ENCODE assay signal across 1 cellular context in genomic region chr4:186260117-186260503, GRCh38.
TF ChIP-seq lines count a peak whose summit lies in the region.

No MANE protein-coding gene starts in this region.

TF ChIP-seq in HepG2, 621 proteins besides CTCF, POLR2A, EP300 and RAD21 (continued from another document and continues in another):
- TF ChIP-seq ZBTB38 (CRISPR knock-in tag; IDR thresholded peaks at IDR 0.05) (peak; percentile 89), ZMAT3 (CRISPR knock-in tag; conservative IDR thresholded peaks at IDR 0.05) (no peak), ZSCAN12 (CRISPR knock-in tag; IDR thresholded peaks at IDR 0.05) (no peak), DPF2 (CRISPR knock-in tag; IDR thresholded peaks at IDR 0.05; ENCODE audit: borderline replicate concordance, low read depth) (no peak), USF2 (IDR thresholded peaks at IDR 0.05; ENCODE audit: low read depth, low read length) (no peak), USF2 (CRISPR knock-in tag; IDR thresholded peaks at IDR 0.05; ENCODE audit: borderline replicate concordance) (no peak), BRCA1 (CRISPR knock-in tag; IDR thresholded peaks at IDR 0.05) (no peak), ARID2 (CRISPR knock-in tag; IDR thresholded peaks at IDR 0.05; ENCODE audit: borderline replicate concordance) (no peak), ATF7 (IDR thresholded peaks at IDR 0.05) (no peak), ATF7 (CRISPR knock-in tag; IDR thresholded peaks at IDR 0.05) (no peak), ZMYM3 (CRISPR knock-in tag; IDR thresholded peaks at IDR 0.05) (peak; percentile 70; the same call in 1 of the 2 replicates), SMAD3 (CRISPR knock-in tag; IDR thresholded peaks at IDR 0.05) (no peak), KLF12 (CRISPR knock-in tag; IDR thresholded peaks at IDR 0.05; ENCODE audit: borderline replicate concordance) (no peak; the same call in none of the 2 replicates), ZBTB46 (CRISPR knock-in tag; IDR thresholded peaks at IDR 0.05; ENCODE audit: borderline replicate concordance) (no peak), PATZ1 (CRISPR knock-in tag; IDR thresholded peaks at IDR 0.05) (0 out of 2 replicates have a peak, but pooled peaks have one; percentile 11), E2F5 (CRISPR knock-in tag; conservative IDR thresholded peaks at IDR 0.05) (no peak), ZNF44 (CRISPR knock-in tag; IDR thresholded peaks at IDR 0.05) (no peak), MXI1 (IDR thresholded peaks at IDR 0.05; ENCODE audit: borderline replicate concordance, low read depth, low read length) (no peak), ZNF263 (CRISPR knock-in tag; IDR thresholded peaks at IDR 0.05) (no peak), PHB2 (IDR thresholded peaks at IDR 0.05; ENCODE audit: partially characterized antibody) (no peak), ZNF160 (CRISPR knock-in tag; IDR thresholded peaks at IDR 0.05) (no peak), FOXJ3 (CRISPR knock-in tag; IDR thresholded peaks at IDR 0.05; ENCODE audit: borderline replicate concordance) (no peak), FLYWCH1 (CRISPR knock-in tag; IDR thresholded peaks at IDR 0.05) (no peak), NR1H2 (CRISPR knock-in tag; IDR thresholded peaks at IDR 0.05; ENCODE audit: borderline replicate concordance, low read depth) (no peak), ZNF432 (CRISPR knock-in tag; IDR thresholded peaks at IDR 0.05; ENCODE audit: borderline replicate concordance) (no peak), RCOR2 (CRISPR knock-in tag; IDR thresholded peaks at IDR 0.05) (no peak), U2AF2 (IDR thresholded peaks at IDR 0.05; ENCODE audit: low read depth, low read length) (no peak), KMT2B (CRISPR knock-in tag; IDR thresholded peaks at IDR 0.05) (0 out of 2 replicates have a peak, but pooled peaks have one; percentile 47), NCOA2 (CRISPR knock-in tag; IDR thresholded peaks at IDR 0.05) (no peak), ADNP (CRISPR knock-in tag; IDR thresholded peaks at IDR 0.05) (no peak), ZNF414 (CRISPR knock-in tag; IDR thresholded peaks at IDR 0.05) (no peak), THAP9 (CRISPR knock-in tag; IDR thresholded peaks at IDR 0.05; ENCODE audit: borderline replicate concordance) (no peak), ZNF562 (CRISPR knock-in tag; IDR thresholded peaks at IDR 0.05; ENCODE audit: borderline replicate concordance) (no peak), RNF219 (CRISPR knock-in tag; IDR thresholded peaks at IDR 0.05) (no peak; the same call in 1 of the 2 replicates), ZFX (CRISPR knock-in tag; IDR thresholded peaks at IDR 0.05; ENCODE audit: low read depth) (peak; percentile 87), CBX2 (IDR thresholded peaks at IDR 0.05; ENCODE audit: low read depth, low read length) (no peak), CBX2 (CRISPR knock-in tag; IDR thresholded peaks at IDR 0.05; ENCODE audit: low read depth) (no peak), SP5 (CRISPR knock-in tag; IDR thresholded peaks at IDR 0.05; ENCODE audit: borderline replicate concordance, low read depth) (peak; percentile 45), ZNF543 (CRISPR knock-in tag; IDR thresholded peaks at IDR 0.05) (peak; percentile 1; the same call in 1 of the 2 replicates), GLMP (CRISPR knock-in tag; IDR thresholded peaks at IDR 0.05; ENCODE audit: borderline replicate concordance) (no peak), ZNF280B (CRISPR knock-in tag; IDR thresholded peaks at IDR 0.05; ENCODE audit: borderline replicate concordance) (0 out of 2 replicates have a peak, but pooled peaks have one; percentile 56), ZNF121 (CRISPR knock-in tag; IDR thresholded peaks at IDR 0.05) (no peak), ZNF652 (CRISPR knock-in tag; IDR thresholded peaks at IDR 0.05; ENCODE audit: borderline replicate concordance, low read depth) (peak; percentile 91), ATAD3A (CRISPR knock-in tag; IDR thresholded peaks at IDR 0.05) (no peak), ATM (IDR thresholded peaks at IDR 0.05; ENCODE audit: borderline replicate concordance) (no peak), ZNF780A (CRISPR knock-in tag; IDR thresholded peaks at IDR 0.05) (no peak), ZKSCAN5 (CRISPR knock-in tag; IDR thresholded peaks at IDR 0.05) (peak; percentile 89), NFYB (CRISPR knock-in tag; IDR thresholded peaks at IDR 0.05) (no peak), ZNF383 (CRISPR knock-in tag; IDR thresholded peaks at IDR 0.05; ENCODE audit: borderline replicate concordance) (no peak), NKX3-1 (CRISPR knock-in tag; IDR thresholded peaks at IDR 0.05) (no peak), ZSCAN29 (CRISPR knock-in tag; conservative IDR thresholded peaks at IDR 0.05) (no peak), BRD4 (CRISPR knock-in tag; IDR thresholded peaks at IDR 0.05) (peak; percentile 46; the same call in 1 of the 2 replicates), KDM1A (CRISPR knock-in tag; IDR thresholded peaks at IDR 0.05) (no peak; the same call in 1 of the 2 replicates), ZNF24 (IDR thresholded peaks at IDR 0.05) (no peak), FOXO4 (CRISPR knock-in tag; conservative IDR thresholded peaks at IDR 0.05) (no peak), ZNF431 (CRISPR knock-in tag; IDR thresholded peaks at IDR 0.05; ENCODE audit: borderline replicate concordance, low read depth) (no peak)
